18 cellular contexts compared by ENCODE assay signal in the genomic region with DNA sequence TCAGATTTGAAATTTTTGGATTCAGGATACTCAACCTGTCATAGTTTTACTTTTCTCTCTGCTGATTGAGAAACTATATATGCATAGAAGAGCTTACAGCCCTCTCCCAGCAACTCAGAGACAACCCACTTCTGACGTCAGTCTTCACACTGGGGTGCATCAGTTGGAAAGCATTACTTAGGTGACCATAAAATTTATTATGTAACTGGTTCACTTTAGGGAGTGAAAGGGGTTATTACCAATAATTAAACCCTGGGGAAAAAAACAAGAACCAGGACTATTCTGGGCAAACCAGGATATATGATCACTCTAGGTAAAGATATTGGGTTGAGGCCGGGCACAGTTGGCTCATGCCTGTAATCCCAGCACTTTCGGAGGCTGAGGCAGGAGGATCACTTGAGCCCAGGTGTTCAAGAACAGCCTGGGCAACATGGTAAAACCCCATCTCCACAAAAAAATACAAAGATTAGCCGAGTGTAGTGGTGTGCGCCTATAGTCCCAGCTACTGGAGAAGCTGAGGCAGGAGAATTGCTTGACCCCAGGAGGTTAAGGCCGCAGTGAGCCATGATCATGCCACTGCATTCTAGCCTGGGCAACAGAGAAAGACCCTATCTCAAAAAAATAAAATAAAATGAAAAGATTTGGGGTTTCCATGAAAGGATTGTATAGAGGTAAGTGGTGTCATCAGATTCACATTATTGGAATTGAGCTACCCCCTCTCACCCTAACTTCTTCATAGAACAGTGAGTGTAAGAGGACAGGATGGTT.
"Had no signal": no experiment of that assay in that cellular context is flagged by ENCODE, and none has a peak within 500 bp of the region (broad histone marks: within the 10 kb centered on the region; RNA-seq: fewer than 3 reads in every experiment).

No MANE protein-coding gene starts in this region.

- H3K27me3 ChIP-seq: MG63 had no signal

- H3K36me3 ChIP-seq: MG63 had no signal

- H3K9me3 ChIP-seq: MG63 had no signal

- ATAC-seq: Panc1, PC-3, SK-N-SH treated with all-trans-retinoic acid at 6 μM for 48 hours had no signal

- H3K27ac ChIP-seq: RWPE1 had no signal

- H3K4me3 ChIP-seq: MG63 had no signal

- DNase-seq: IMR-90, Karpas-422, KG1, MG63, NCI-H1092 treated with DMSO at 0.1 percent for 48 hours, NCI-H146, NCI-H1694 treated with DMSO at 0.1 percent for 48 hours, NCI-H1930, NCI-H2171 treated with DMSO at 0.1 percent for 48 hours, NCI-H345, NCI-H446 treated with DMSO at 0.1 percent for 48 hours, NCI-H748 treated with DMSO at 0.1 percent for 48 hours, PC-3, SHP77, T-helper 1 cell had no signal
